37 cellular contexts compared by ENCODE assay signal in genomic region chr4:152150214-152150613, GRCh38.
"Had no signal": no experiment of that assay in that cellular context is flagged by ENCODE, and none has a peak within 500 bp of the region (broad histone marks: within the 10 kb centered on the region; RNA-seq: fewer than 3 reads in every experiment).

No MANE protein-coding gene starts in this region.

- H3K4me3 ChIP-seq: adrenal gland, body of pancreas, cardiac muscle cell had no signal

- FAIRE-seq: astrocyte, bronchial epithelial cell, TTC549 had no signal

- H3K27me3 ChIP-seq: adrenal gland, body of pancreas had no signal

- ATAC-seq: activated CD4-positive, alpha-beta T cell treated with anti-CD3 and anti-CD28 coated beads for 36 hours; activated CD4-positive, CD25-positive, alpha-beta regulatory T cell treated with anti-CD3 and anti-CD28 coated beads, Interleukin-2, amount 50 U/mL, for 24 hours; activated CD8-positive, alpha-beta memory T cell treated with anti-CD3 and anti-CD28 coated beads, Interleukin-2, amount 10 ng/mL, durations not matched to agents 7 days and 5 days; activated CD8-positive, alpha-beta T cell treated with anti-CD3 and anti-CD28 coated beads, Interleukin-2, amount 10 ng/mL, durations not matched to agents 7 days and 5 days; activated naive CD4-positive, alpha-beta T cell treated with anti-CD3 and anti-CD28 coated beads, Interleukin-2, amount 50 U/mL, for 72 hours; body of pancreas had no signal

- H3K27ac Mint-ChIP-seq: activated CD4-positive, alpha-beta memory T cell treated with anti-CD3 and anti-CD28 coated beads, Interleukin-2, amount 10 ng/mL, durations not matched to agents 7 days and 5 days; activated CD4-positive, alpha-beta T cell treated with anti-CD3 and anti-CD28 coated beads for 36 hours; activated CD4-positive, alpha-beta T cell treated with anti-CD3 and anti-CD28 coated beads, Interleukin-2, amount 10 ng/mL, durations not matched to agents 7 days and 5 days; activated CD8-positive, alpha-beta memory T cell treated with anti-CD3 and anti-CD28 coated beads, Interleukin-2, amount 10 ng/mL, durations not matched to agents 7 days and 5 days; activated CD8-positive, alpha-beta T cell treated with anti-CD3 and anti-CD28 coated beads, Interleukin-2, amount 10 ng/mL, durations not matched to agents 7 days and 5 days; activated naive CD4-positive, alpha-beta T cell treated with anti-CD3 and anti-CD28 coated beads for 36 hours; activated naive CD4-positive, alpha-beta T cell treated with anti-CD3 and anti-CD28 coated beads, Interleukin-2, amount 50 U/mL, for 72 hours; activated naive CD8-positive, alpha-beta T cell treated with anti-CD3 and anti-CD28 coated beads for 36 hours; activated T-cell treated with anti-CD3 and anti-CD28 coated beads, Interleukin-2, amount 50 U/mL, for 24 hours; T-helper 1 cell treated with Interleukin-12 subunit alpha and Interleukin-12 subunit beta and Interleukin-4 antibody, amounts not matched to agents 30 μg/mL and 1 μg/mL, for 36 hours; T-helper 2 cell treated with Interferon-gamma antibody and Interleukin-4, amounts not matched to agents 5 μg/mL and 100 μg/mL, for 36 hours had no signal

- H3K4me1 ChIP-seq: adrenal gland had no signal

- H3K4me1 Mint-ChIP-seq: central memory CD8-positive, alpha-beta T cell had no signal

- H3K36me3 ChIP-seq: adrenal gland, cardiac muscle cell had no signal

- H3K27me3 Mint-ChIP-seq: activated CD4-positive, alpha-beta T cell treated with anti-CD3 and anti-CD28 coated beads for 36 hours; activated naive CD8-positive, alpha-beta T cell treated with anti-CD3 and anti-CD28 coated beads for 36 hours; activated T-cell treated with anti-CD3 and anti-CD28 coated beads, Interleukin-2, amount 50 U/mL, for 24 hours; central memory CD8-positive, alpha-beta T cell had no signal

- DNase-seq: activated CD4-positive, alpha-beta memory T cell treated with anti-CD3 and anti-CD28 coated beads, Interleukin-2, amount 10 ng/mL, durations not matched to agents 7 days and 5 days; activated CD4-positive, alpha-beta T cell treated with anti-CD3 and anti-CD28 coated beads for 1 hour; activated CD4-positive, alpha-beta T cell treated with anti-CD3 and anti-CD28 coated beads for 36 hours; activated CD4-positive, alpha-beta T cell treated with anti-CD3 and anti-CD28 coated beads for 48 hours; activated CD4-positive, alpha-beta T cell treated with anti-CD3 and anti-CD28 coated beads, Interleukin-2, amount 10 ng/mL, durations not matched to agents 7 days and 5 days; activated CD4-positive, alpha-beta T cell treated with anti-CD3 and anti-CD28 coated beads, Interleukin-2, amount 50 U/mL, for 48 hours; activated CD4-positive, CD25-positive, alpha-beta regulatory T cell; activated CD8-positive, alpha-beta memory T cell treated with anti-CD3 and anti-CD28 coated beads for 24 hours; activated CD8-positive, alpha-beta memory T cell treated with anti-CD3 and anti-CD28 coated beads, Interleukin-2, amount 10 ng/mL, durations not matched to agents 7 days and 5 days; activated CD8-positive, alpha-beta memory T cell treated with anti-CD3 and anti-CD28 coated beads, Interleukin-2, amount 50 U/mL, for 48 hours; activated CD8-positive, alpha-beta T cell treated with anti-CD3 and anti-CD28 coated beads, Interleukin-2, amount 10 ng/mL, durations not matched to agents 7 days and 5 days; activated effector memory CD4-positive, alpha-beta T cell treated with anti-CD3 and anti-CD28 coated beads, Interleukin-2, amount 50 U/mL, for 16 hours; activated gamma-delta T cell treated with Interleukin-2 at 50 U/mL for 16 hours; activated naive CD4-positive, alpha-beta T cell; activated naive CD4-positive, alpha-beta T cell treated with anti-CD3 and anti-CD28 coated beads for 36 hours; activated naive CD4-positive, alpha-beta T cell treated with anti-CD3 and anti-CD28 coated beads, Interleukin-2, amount 50 U/mL, for 16 hours; activated naive CD8-positive, alpha-beta T cell treated with anti-CD3 and anti-CD28 coated beads for 36 hours; activated T-cell treated with anti-CD3 and anti-CD28 coated beads, Interleukin-2, amount 50 U/mL, for 24 hours; activated T-cell treated with anti-CD3 and anti-CD28 coated beads, Interleukin-2, amount 50 U/mL, for 48 hours; adrenal gland; amniotic stem cell; aorta; body of pancreas; caudate nucleus; cerebellar nuclear complex; T-helper 2 cell; T-helper 9 cell had no signal

- H3K27ac ChIP-seq: adrenal gland, body of pancreas, cardiac muscle cell, VCaP had no signal

- H3K4me3 Mint-ChIP-seq: activated CD4-positive, alpha-beta memory T cell treated with anti-CD3 and anti-CD28 coated beads, Interleukin-2, amount 10 ng/mL, durations not matched to agents 7 days and 5 days; activated CD4-positive, alpha-beta T cell treated with anti-CD3 and anti-CD28 coated beads for 36 hours; activated CD4-positive, alpha-beta T cell treated with anti-CD3 and anti-CD28 coated beads, Interleukin-2, amount 10 ng/mL, durations not matched to agents 7 days and 5 days; activated CD8-positive, alpha-beta memory T cell treated with anti-CD3 and anti-CD28 coated beads, Interleukin-2, amount 10 ng/mL, durations not matched to agents 7 days and 5 days; activated CD8-positive, alpha-beta T cell treated with anti-CD3 and anti-CD28 coated beads, Interleukin-2, amount 10 ng/mL, durations not matched to agents 7 days and 5 days; activated naive CD4-positive, alpha-beta T cell treated with anti-CD3 and anti-CD28 coated beads for 36 hours; activated naive CD8-positive, alpha-beta T cell treated with anti-CD3 and anti-CD28 coated beads for 36 hours; activated T-cell treated with anti-CD3 and anti-CD28 coated beads, Interleukin-2, amount 50 U/mL, for 24 hours; central memory CD8-positive, alpha-beta T cell; T-helper 1 cell treated with Interleukin-12 subunit alpha and Interleukin-12 subunit beta and Interleukin-4 antibody, amounts not matched to agents 30 μg/mL and 1 μg/mL, for 36 hours; T-helper 2 cell treated with Interferon-gamma antibody and Interleukin-4, amounts not matched to agents 5 μg/mL and 100 μg/mL, for 36 hours had no signal
